8 cellular contexts compared by ENCODE assay signal in the genomic region with DNA sequence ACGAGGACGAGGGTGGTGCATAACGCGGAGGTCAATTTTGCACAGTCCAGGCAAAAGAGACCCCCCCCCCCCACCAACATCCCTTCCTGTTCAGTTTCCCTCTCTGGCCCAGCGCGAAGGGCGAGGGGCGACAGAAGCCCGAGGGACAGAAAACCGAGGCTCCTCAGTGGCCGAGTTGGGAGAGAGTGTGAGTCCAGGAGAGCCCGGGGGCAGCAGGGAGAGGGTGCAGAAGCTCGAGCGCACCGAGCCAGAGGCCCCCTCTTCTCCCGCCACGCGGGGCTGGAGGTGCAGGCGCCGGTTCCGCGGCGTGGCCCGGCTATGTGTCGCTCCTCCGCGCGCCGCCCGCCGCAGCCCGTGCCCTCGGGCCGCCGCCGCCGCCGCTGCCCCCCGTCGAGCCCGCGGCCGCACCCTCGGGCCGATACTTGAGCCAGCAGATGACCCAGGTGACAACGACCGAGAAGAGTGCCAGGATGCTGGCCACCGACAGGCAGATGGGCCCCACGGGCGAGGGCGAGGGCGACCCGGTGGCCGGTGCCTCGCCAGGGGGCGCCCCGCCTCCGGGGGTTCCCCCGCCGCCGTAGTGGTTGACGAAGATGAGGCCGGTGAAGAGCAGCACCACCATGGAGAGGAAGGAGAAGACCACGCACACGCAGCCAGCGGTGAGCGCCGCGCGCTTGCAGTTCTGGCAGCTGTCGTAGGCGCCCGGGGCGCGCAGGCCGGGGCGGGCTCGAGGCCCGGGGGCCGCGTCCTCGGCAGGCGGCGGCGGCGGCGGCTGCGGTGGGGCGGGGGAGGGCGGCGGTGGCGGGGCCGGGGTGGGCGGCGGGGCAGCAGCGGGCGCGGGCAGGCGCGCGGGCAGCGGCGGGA. TPM values are rescaled to one million over a fixed set of nuclear protein-coding genes. Genes with fewer than 3 reads are reported as not detected.
DNase-seq lines count a peak whose midpoint lies in the region; ATAC-seq and TF ChIP-seq lines count a peak whose summit lies in the region.

No MANE protein-coding gene starts in this region.

- H3K27me3 Mint-ChIP-seq in mesothelial cell of epicardium (ENCODE audit: low read depth) = peaks cover 80% of the 10 kb centered on the region

- H3K4me1 Mint-ChIP-seq in mesothelial cell of epicardium = peaks cover 13% of the 10 kb centered on the region

- H3K4me3 ChIP-seq in dorsolateral prefrontal cortex (peak overlapping the region in 58 of 59 donors; percentile 29 to 72 (median 54)), uterus (peak overlapping the region; percentile 12 to 46)

- intact Hi-C loops in dorsolateral prefrontal cortex (cut with DNase I) = loop anchor here (5.0 kb wide), 3 partner anchors 103 to 293 kb away; partner anchors contain the start of gene SGPP2 (in 1 of the 2)
- intact Hi-C loops in uterus (cut with DNase I; ENCODE audit: low total_unique reads) = loop anchor here (5.0 kb wide), 1 partner anchor 243 kb away; no protein-coding TSS in a partner anchor

- H3K9me3 ChIP-seq in uterus = no peaks in the 10 kb centered on the region

- peak overlapping the region; percentile 70 for H3K4me3 Mint-ChIP-seq in mesothelial cell of epicardium

- no peaks in the 10 kb centered on the region for H3K4me1 ChIP-seq in uterus

- no peaks in the 10 kb centered on the region for H3K9me3 Mint-ChIP-seq in mesothelial cell of epicardium

- TF ChIP-seq CTCF in dorsolateral prefrontal cortex (IDR thresholded peaks at IDR 0.05 in 54 of 56, conservative IDR thresholded peaks at IDR 0.05 in 2 of 56; ENCODE audit: low read depth in 1 of 56, partially characterized antibody in 56 of 56) (peak in 41 of 56 donors; percentile 17 to 56 (median 31)), mesothelial cell of epicardium (IDR thresholded peaks at IDR 0.05; ENCODE audit: unreplicated experiment) (peak; percentile 38), uterus (IDR thresholded peaks at IDR 0.05) (peak in 3 of 4 experiments; percentile 19 to 45 (median 45))

- peak; percentile 47 for ATAC-seq in GM21360 (IDR thresholded peaks at IDR 0.05; ENCODE audit: unreplicated experiment)
- ATAC-seq in HG03558 (IDR thresholded peaks at IDR 0.05; ENCODE audit: extremely low read depth, unreplicated experiment) = peak; percentile 21

- H3K27ac Mint-ChIP-seq in mesothelial cell of epicardium = no peak overlapping the region

- H3K27me3 ChIP-seq in dorsolateral prefrontal cortex = peaks cover 0 to 85% (median 48%) of the 10 kb centered on the region in 45 donors
- H3K27me3 ChIP-seq in uterus = no peaks in the 10 kb centered on the region

- no peak for TF ChIP-seq POLR2A in uterus (IDR thresholded peaks at IDR 0.05)

- peak; percentile 57 for DNase-seq in GM03348 (ENCODE audit: low spot score)
- peak; percentile 46 for DNase-seq in RPMI8226
- peak in 1 of 10 donors; percentile 18 for DNase-seq in dorsolateral prefrontal cortex
- DNase-seq in mesothelial cell of epicardium (ENCODE audit: low spot score in 2 of 2, unreplicated experiment in 2 of 2) = peak in 1 of 2 experiments; percentile 64
- DNase-seq in uterus = peak in 1 of 2 donors; percentile 58
- no peak for DNase-seq in activated gamma-delta T cell (lab: John Stamatoyannopoulos, UW)

- no peaks in the 10 kb centered on the region for H3K36me3 ChIP-seq in uterus

- H3K27ac ChIP-seq in dorsolateral prefrontal cortex (peak overlapping the region in 8 of 59 donors; percentile 8 to 84 (median 40)), uterus (peak overlapping the region in 1 of 2 donors; percentile 41)

- H3K36me3 Mint-ChIP-seq in mesothelial cell of epicardium = no peaks in the 10 kb centered on the region

RNA-seq across cellular contexts. Expression of gene PAX3, which starts 20.1 kb away (rescaled TPM):
- total RNA-seq in dorsolateral prefrontal cortex (1 to 10 TPM in 2 of 120 experiments, under 1 TPM in 19, not detected in 99; 0.17 to 1.8 (median 0.39) TPM), mesothelial cell of epicardium (0.25 to 0.41 TPM in 2 of 3 replicates, not detected in the other), uterus (not detected)
